In the genomic region with DNA sequence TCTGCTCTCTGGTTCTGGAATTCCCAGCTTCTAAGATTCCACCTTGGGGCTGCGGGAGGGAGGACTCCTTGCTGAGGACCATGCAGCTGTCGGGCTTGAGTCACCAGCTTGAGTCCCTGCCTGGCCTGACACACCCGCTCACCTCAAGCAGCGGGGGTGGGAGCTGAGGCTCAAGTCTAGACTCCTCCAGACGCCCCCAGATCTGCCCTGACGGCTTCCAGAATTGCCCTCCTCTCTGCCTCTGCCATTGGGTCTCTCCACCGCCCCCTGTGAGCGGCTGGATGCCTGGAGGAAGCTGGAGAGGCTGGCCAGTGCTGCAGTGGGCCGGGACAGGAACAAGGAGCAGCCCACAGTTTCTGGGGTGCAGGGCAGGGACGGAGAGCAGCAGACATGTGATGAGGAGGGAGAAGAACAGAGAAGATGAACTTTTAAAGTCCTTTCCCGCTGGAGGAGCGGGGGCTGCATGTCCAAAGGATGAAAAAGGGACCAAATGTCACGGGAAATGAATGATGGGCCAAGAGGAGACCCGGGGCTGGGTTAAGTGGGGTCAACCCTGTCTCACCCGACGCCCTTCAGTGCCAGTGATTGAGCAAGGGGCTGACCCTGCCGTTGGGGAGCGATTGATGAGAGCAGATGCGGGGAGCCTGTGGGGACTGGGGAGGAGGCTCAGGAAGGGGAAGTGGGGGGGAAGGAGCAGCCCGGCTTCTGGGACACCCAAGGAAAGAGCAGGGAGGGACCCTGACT, we compare ENCODE assay signal across 1 cellular context.
TF ChIP-seq lines count a peak whose summit lies in the region.

No MANE protein-coding gene starts in this region.

TF ChIP-seq in K562, 482 proteins besides CTCF, POLR2A, EP300 and RAD21 (continues in another document):
- TF ChIP-seq ETV5 (CRISPR knock-in tag; IDR thresholded peaks at IDR 0.05; ENCODE audit: low read depth) (0 out of 2 replicates have a peak, but pooled peaks have one; percentile 19), ZNF134 (CRISPR knock-in tag; conservative IDR thresholded peaks at IDR 0.05) (no peak), TAL1 (IDR thresholded peaks at IDR 0.05) (no peak), TAF7 (tag; IDR thresholded peaks at IDR 0.05) (no peak), POLR2H (tag; IDR thresholded peaks at IDR 0.05; ENCODE audit: low read depth) (no peak), SOX6 (IDR thresholded peaks at IDR 0.05) (no peak), KDM5B (IDR thresholded peaks at IDR 0.05; ENCODE audit: insufficient replicate concordance, low read depth, low read length) (no peak), MEF2D (tag; conservative IDR thresholded peaks at IDR 0.05; ENCODE audit: low read depth) (no peak), FOXP4 (CRISPR knock-in tag; IDR thresholded peaks at IDR 0.05; ENCODE audit: borderline replicate concordance) (no peak), HNRNPLL (IDR thresholded peaks at IDR 0.05; ENCODE audit: low read depth, low read length, poor library complexity, severe bottlenecking) (no peak), EWSR1 (IDR thresholded peaks at IDR 0.05; ENCODE audit: borderline replicate concordance, low read depth, partially characterized antibody) (no peak), ARHGAP35 (IDR thresholded peaks at IDR 0.05; ENCODE audit: partially characterized antibody) (no peak), ETV1 (tag; conservative IDR thresholded peaks at IDR 0.05; ENCODE audit: low read depth) (no peak), RNF2 (IDR thresholded peaks at IDR 0.05) (no peak), SIN3A (IDR thresholded peaks at IDR 0.05; ENCODE audit: borderline replicate concordance in 2 of 2, control insufficient read depth in 1 of 2, low read depth in 2 of 2, low read length in 2 of 2) (no peak), ZNF217 (CRISPR knock-in tag; IDR thresholded peaks at IDR 0.05) (no peak), KDM1A (IDR thresholded peaks at IDR 0.05) (peak; percentile 22 to 34; a peak in 1 of 4 replicates), PURB (CRISPR knock-in tag; IDR thresholded peaks at IDR 0.05; ENCODE audit: low read depth) (no peak), CHD4 (IDR thresholded peaks at IDR 0.05; ENCODE audit: insufficient read depth, insufficient replicate concordance, low read depth, low read length, poor library complexity, severe bottlenecking) (no peak), MECOM (CRISPR knock-in tag; IDR thresholded peaks at IDR 0.05) (no peak), BRF1 (IDR thresholded peaks at IDR 0.05; ENCODE audit: borderline replicate concordance, extremely low read depth, insufficient read length) (no peak), BRF2 (IDR thresholded peaks at IDR 0.05; ENCODE audit: borderline replicate concordance, insufficient read depth, insufficient read length) (no peak), HMGN3 (IDR thresholded peaks at IDR 0.05; ENCODE audit: borderline replicate concordance, extremely low read depth, insufficient read length, low read depth, low read length) (peak; percentile 9), RFX1 (IDR thresholded peaks at IDR 0.05) (no peak), MYC (IDR thresholded peaks at IDR 0.05; ENCODE audit: low read depth, low read length) (no peak), MYC (CRISPR knock-in tag; IDR thresholded peaks at IDR 0.05; ENCODE audit: borderline replicate concordance, low read depth) (no peak), BMI1 (IDR thresholded peaks at IDR 0.05; ENCODE audit: low read length) (no peak), ZNF311 (CRISPR knock-in tag; IDR thresholded peaks at IDR 0.05) (no peak), ERF (CRISPR knock-in tag; IDR thresholded peaks at IDR 0.05) (no peak), SNRNP70 (optimal IDR thresholded peaks at IDR 0.05; ENCODE audit: low read depth, low read length) (no peak), ZNF384 (IDR thresholded peaks at IDR 0.05; ENCODE audit: low read depth, low read length) (no peak), SIX5 (IDR thresholded peaks at IDR 0.05; ENCODE audit: borderline replicate concordance in 1 of 2, insufficient read depth in 1 of 2, low read depth in 1 of 2, low read length in 2 of 2) (no peak), ZNF124 (CRISPR knock-in tag; IDR thresholded peaks at IDR 0.05) (no peak), ZBTB7A (IDR thresholded peaks at IDR 0.05; ENCODE audit: borderline replicate concordance, control insufficient read depth, low read depth, low read length) (no peak), HNRNPUL1 (IDR thresholded peaks at IDR 0.05; ENCODE audit: low read length) (no peak), ZNF133 (CRISPR knock-in tag; IDR thresholded peaks at IDR 0.05) (no peak), ADNP (tag; IDR thresholded peaks at IDR 0.05) (no peak), ZBTB1 (CRISPR knock-in tag; IDR thresholded peaks at IDR 0.05; ENCODE audit: borderline replicate concordance, low read depth) (no peak), PHB (CRISPR knock-in tag; IDR thresholded peaks at IDR 0.05) (no peak), CHD2 (IDR thresholded peaks at IDR 0.05; ENCODE audit: low read depth, low read length) (no peak), ZNF408 (CRISPR knock-in tag; IDR thresholded peaks at IDR 0.05; ENCODE audit: low read depth) (no peak), PBX2 (CRISPR knock-in tag; IDR thresholded peaks at IDR 0.05; ENCODE audit: low read depth) (no peak), PBX2 (tag; conservative IDR thresholded peaks at IDR 0.05; ENCODE audit: low read depth) (peak; percentile 55), ZNF512 (tag; IDR thresholded peaks at IDR 0.05) (peak; percentile 54; the same call in 1 of the 2 replicates), TCF7 (IDR thresholded peaks at IDR 0.05; ENCODE audit: borderline replicate concordance) (no peak), SAFB (IDR thresholded peaks at IDR 0.05; ENCODE audit: borderline replicate concordance, low read depth, low read length) (no peak)
- TF ChIP-seq, protein P1, sequence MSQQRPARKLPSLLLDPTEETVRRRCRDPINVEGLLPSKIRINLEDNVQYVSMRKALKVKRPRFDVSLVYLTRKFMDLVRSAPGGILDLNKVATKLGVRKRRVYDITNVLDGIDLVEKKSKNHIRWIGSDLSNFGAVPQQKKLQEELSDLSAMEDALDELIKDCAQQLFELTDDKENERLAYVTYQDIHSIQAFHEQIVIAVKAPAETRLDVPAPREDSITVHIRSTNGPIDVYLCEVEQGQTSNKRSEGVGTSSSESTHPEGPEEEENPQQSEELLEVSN (IDR thresholded peaks at IDR 0.05; ENCODE audit: borderline replicate concordance in 1 of 2, extremely low read depth in 1 of 2, insufficient read depth in 1 of 2, insufficient read length in 1 of 2, low read depth in 1 of 2, low read length in 1 of 2, poor library complexity in 1 of 2, severe bottlenecking in 1 of 2): no peak
- TF ChIP-seq, protein P2, sequence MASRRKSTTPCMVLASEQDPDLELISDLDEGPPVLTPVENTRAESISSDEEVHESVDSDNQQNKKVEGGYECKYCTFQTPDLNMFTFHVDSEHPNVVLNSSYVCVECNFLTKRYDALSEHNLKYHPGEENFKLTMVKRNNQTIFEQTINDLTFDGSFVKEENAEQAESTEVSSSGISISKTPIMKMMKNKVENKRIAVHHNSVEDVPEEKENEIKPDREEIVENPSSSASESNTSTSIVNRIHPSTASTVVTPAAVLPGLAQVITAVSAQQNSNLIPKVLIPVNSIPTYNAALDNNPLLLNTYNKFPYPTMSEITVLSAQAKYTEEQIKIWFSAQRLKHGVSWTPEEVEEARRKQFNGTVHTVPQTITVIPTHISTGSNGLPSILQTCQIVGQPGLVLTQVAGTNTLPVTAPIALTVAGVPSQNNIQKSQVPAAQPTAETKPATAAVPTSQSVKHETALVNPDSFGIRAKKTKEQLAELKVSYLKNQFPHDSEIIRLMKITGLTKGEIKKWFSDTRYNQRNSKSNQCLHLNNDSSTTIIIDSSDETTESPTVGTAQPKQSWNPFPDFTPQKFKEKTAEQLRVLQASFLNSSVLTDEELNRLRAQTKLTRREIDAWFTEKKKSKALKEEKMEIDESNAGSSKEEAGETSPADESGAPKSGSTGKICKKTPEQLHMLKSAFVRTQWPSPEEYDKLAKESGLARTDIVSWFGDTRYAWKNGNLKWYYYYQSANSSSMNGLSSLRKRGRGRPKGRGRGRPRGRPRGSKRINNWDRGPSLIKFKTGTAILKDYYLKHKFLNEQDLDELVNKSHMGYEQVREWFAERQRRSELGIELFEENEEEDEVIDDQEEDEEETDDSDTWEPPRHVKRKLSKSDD (conservative IDR thresholded peaks at IDR 0.05; ENCODE audit: low read length): no peak
- TF ChIP-seq, protein P3, sequence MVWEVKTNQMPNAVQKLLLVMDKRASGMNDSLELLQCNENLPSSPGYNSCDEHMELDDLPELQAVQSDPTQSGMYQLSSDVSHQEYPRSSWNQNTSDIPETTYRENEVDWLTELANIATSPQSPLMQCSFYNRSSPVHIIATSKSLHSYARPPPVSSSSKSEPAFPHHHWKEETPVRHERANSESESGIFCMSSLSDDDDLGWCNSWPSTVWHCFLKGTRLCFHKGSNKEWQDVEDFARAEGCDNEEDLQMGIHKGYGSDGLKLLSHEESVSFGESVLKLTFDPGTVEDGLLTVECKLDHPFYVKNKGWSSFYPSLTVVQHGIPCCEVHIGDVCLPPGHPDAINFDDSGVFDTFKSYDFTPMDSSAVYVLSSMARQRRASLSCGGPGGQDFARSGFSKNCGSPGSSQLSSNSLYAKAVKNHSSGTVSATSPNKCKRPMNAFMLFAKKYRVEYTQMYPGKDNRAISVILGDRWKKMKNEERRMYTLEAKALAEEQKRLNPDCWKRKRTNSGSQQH (CRISPR knock-in tag; IDR thresholded peaks at IDR 0.05): no peak
- TF ChIP-seq, protein P4, sequence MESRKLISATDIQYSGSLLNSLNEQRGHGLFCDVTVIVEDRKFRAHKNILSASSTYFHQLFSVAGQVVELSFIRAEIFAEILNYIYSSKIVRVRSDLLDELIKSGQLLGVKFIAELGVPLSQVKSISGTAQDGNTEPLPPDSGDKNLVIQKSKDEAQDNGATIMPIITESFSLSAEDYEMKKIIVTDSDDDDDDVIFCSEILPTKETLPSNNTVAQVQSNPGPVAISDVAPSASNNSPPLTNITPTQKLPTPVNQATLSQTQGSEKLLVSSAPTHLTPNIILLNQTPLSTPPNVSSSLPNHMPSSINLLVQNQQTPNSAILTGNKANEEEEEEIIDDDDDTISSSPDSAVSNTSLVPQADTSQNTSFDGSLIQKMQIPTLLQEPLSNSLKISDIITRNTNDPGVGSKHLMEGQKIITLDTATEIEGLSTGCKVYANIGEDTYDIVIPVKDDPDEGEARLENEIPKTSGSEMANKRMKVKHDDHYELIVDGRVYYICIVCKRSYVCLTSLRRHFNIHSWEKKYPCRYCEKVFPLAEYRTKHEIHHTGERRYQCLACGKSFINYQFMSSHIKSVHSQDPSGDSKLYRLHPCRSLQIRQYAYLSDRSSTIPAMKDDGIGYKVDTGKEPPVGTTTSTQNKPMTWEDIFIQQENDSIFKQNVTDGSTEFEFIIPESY (CRISPR knock-in tag; IDR thresholded peaks at IDR 0.05): no peak
